In genomic region chr4:21949073-21949457, GRCh38 we compare ENCODE assay signal across 12 cellular contexts. TPM values are rescaled to one million over a fixed set of nuclear protein-coding genes. Genes with fewer than 3 reads are reported as not detected.
A peak's percentile ranks its signal among the peaks of the same experiment; 100 is the strongest.
DNase-seq lines count a peak whose midpoint lies in the region; ATAC-seq and TF ChIP-seq lines count a peak whose summit lies in the region.
"Had no signal": no experiment of that assay in that cellular context is flagged by ENCODE, and none has a peak within 500 bp of the region (broad histone marks: within the 10 kb centered on the region; RNA-seq: fewer than 3 reads in every experiment).

No MANE protein-coding gene starts in this region.

- H3K79me2 ChIP-seq in smooth muscle cell (ENCODE audit: low read depth) = no peaks in the 10 kb centered on the region

- no peak overlapping the region for H3K9ac ChIP-seq in HUES48 (ENCODE audit: low read depth, low read length)
- no peak overlapping the region for H3K9ac ChIP-seq in smooth muscle cell (ENCODE audit: low read depth)

- H3K4me1 Mint-ChIP-seq in brain (peaks cover 8% of the 10 kb centered on the region), T-helper 17 cell (no peaks in the 10 kb centered on the region)

- H3K36me3 ChIP-seq in HUES48 (ENCODE audit: control insufficient read depth, insufficient read depth, low read length) = no peaks in the 10 kb centered on the region
- no peaks in the 10 kb centered on the region for H3K36me3 ChIP-seq in smooth muscle cell (ENCODE audit: low read depth)
- H3K36me3 ChIP-seq: MG63 had no signal

- H3K9me3 Mint-ChIP-seq in brain = no peaks in the 10 kb centered on the region

- no peaks in the 10 kb centered on the region for H4K20me1 ChIP-seq in smooth muscle cell (ENCODE audit: low read depth)

- no peaks in the 10 kb centered on the region for H3K36me3 Mint-ChIP-seq in brain
- H3K36me3 Mint-ChIP-seq in T-helper 17 cell (ENCODE audit: low read depth) = peaks cover 2% of the 10 kb centered on the region
- H3K36me3 Mint-ChIP-seq: activated naive CD8-positive, alpha-beta T cell had no signal

- peak overlapping the region; percentile 40 to 72 (median 67) for H3K4me3 Mint-ChIP-seq in brain
- no peak overlapping the region for H3K4me3 Mint-ChIP-seq in T-helper 17 cell

- ATAC-seq in T-helper 17 cell = no peak
- ATAC-seq in HG02623 (IDR thresholded peaks at IDR 0.05; ENCODE audit: unreplicated experiment) = no peak
- ATAC-seq in HG03521 (IDR thresholded peaks at IDR 0.05; ENCODE audit: unreplicated experiment) = no peak
- ATAC-seq: GM12878, left colon had no signal

- H3K27me3 ChIP-seq in HUES48 (ENCODE audit: control insufficient read depth, insufficient read depth, low read length) (peaks cover 51% of the 10 kb centered on the region), smooth muscle cell (ENCODE audit: low read depth) (peaks cover 66% of the 10 kb centered on the region)
- H3K27me3 ChIP-seq: MG63 had no signal

- H3K27me3 Mint-ChIP-seq in brain (peaks cover 56% of the 10 kb centered on the region), T-helper 17 cell (peaks cover 4% of the 10 kb centered on the region)

- H3F3A ChIP-seq in smooth muscle cell (ENCODE audit: low read depth) = no peaks in the 10 kb centered on the region

- H3K27ac ChIP-seq in HUES48 (ENCODE audit: low read depth, low read length) (no peak overlapping the region), smooth muscle cell (ENCODE audit: low read depth) (no peak overlapping the region)

- WGBS in smooth muscle cell (ENCODE audit: low lambda C conversion rate) = 11% methylated on average over 24 of the region's 26 CpGs

- in situ Hi-C loops in GM13976 (cut with MboI; ENCODE audit: low sequenced_read_pairs, unreplicated experiment) = no loop called here

- peaks cover 6% of the 10 kb centered on the region; the same call in 1 of the 2 replicates for H3K4me1 ChIP-seq in HUES48 (ENCODE audit: control insufficient read depth, insufficient read depth, low read length)
- H3K4me1 ChIP-seq in smooth muscle cell (ENCODE audit: low read depth) = no peaks in the 10 kb centered on the region

- peak overlapping the region; percentile 74 for H3K4me2 ChIP-seq in smooth muscle cell

- no peak for TF ChIP-seq CTCF in brain (conservative IDR thresholded peaks at IDR 0.05)
- TF ChIP-seq CTCF in smooth muscle cell (IDR thresholded peaks at IDR 0.05; ENCODE audit: borderline replicate concordance, insufficient read depth, poor library complexity, severe bottlenecking) = no peak
- TF ChIP-seq CTCF in GM13976 (IDR thresholded peaks at IDR 0.05; ENCODE audit: borderline replicate concordance, control extremely low read depth, extremely low read depth, insufficient read depth, missing control alignments) = no peak

- peak; percentile 37 for DNase-seq in iPS-NIHi11 (ENCODE audit: low spot score)
- no peak for DNase-seq in smooth muscle cell (lab: John Stamatoyannopoulos, UW; ENCODE audit: unreplicated experiment)
- no peak for DNase-seq in T-helper 17 cell
- no peak for DNase-seq in GM13976 (ENCODE audit: low spot score)

- no peak overlapping the region for H2AFZ ChIP-seq in smooth muscle cell (ENCODE audit: low read depth)

- peak overlapping the region; percentile 66 for H3K4me3 ChIP-seq in HUES48 (ENCODE audit: low read depth, low read length)
- peak overlapping the region; percentile 28 for H3K4me3 ChIP-seq in smooth muscle cell
- H3K4me3 ChIP-seq: GM12878 had no signal

- H3K27ac Mint-ChIP-seq in brain (no peak overlapping the region), T-helper 17 cell (no peak overlapping the region)
- H3K27ac Mint-ChIP-seq: activated naive CD8-positive, alpha-beta T cell had no signal

- H3K9me3 ChIP-seq in HUES48 (ENCODE audit: control insufficient read depth, insufficient read depth, low read length) (no peaks in the 10 kb centered on the region), smooth muscle cell (replicated peaks; ENCODE audit: low read depth) (no peaks in the 10 kb centered on the region), T-helper 17 cell (ENCODE audit: control insufficient read depth, low read length, poor library complexity, severe bottlenecking) (no peaks in the 10 kb centered on the region)
- H3K9me3 ChIP-seq: MG63 had no signal

RNA-seq across cellular contexts. Expression of gene KCNIP4, which starts 0.5 kb away (rescaled TPM):
- polyA plus RNA-seq in brain (ENCODE audit: insufficient read depth, low read depth, low replicate concordance) = 4.0 TPM
- 0.18 TPM in 1 of 2 replicates, not detected in the other for total RNA-seq in smooth muscle cell
- 0.07 and 0.44 TPM in 2 replicates for polyA plus RNA-seq in smooth muscle cell
- total RNA-seq in T-helper 17 cell = not detected
- total RNA-seq: GM12878 had no signal
